ENCODE assay signal across 12 cellular contexts in genomic region chr1:205287076-205287475, GRCh38. TPM values are rescaled to one million over a fixed set of nuclear protein-coding genes. Genes with fewer than 3 reads are reported as not detected.
DNase-seq lines count a peak whose midpoint lies in the region; FAIRE-seq and TF ChIP-seq lines count a peak whose summit lies in the region.
"Had no signal": no experiment of that assay in that cellular context is flagged by ENCODE, and none has a peak within 500 bp of the region (broad histone marks: within the 10 kb centered on the region; RNA-seq: fewer than 3 reads in every experiment).

No MANE protein-coding gene starts in this region.

- H3K4ac ChIP-seq in trophoblast cell (ENCODE audit: low read depth, low read length) = peak overlapping the region; percentile 56

- peak overlapping the region; percentile 78 for H3K14ac ChIP-seq in trophoblast cell (ENCODE audit: low read length)

- H4K12ac ChIP-seq in trophoblast cell (ENCODE audit: low read depth, low read length) = no peak overlapping the region

- H3K36me3 ChIP-seq in trophoblast cell (ENCODE audit: control insufficient read depth in 1 of 2, insufficient read depth in 2 of 2, low read length in 2 of 2) (no peaks in the 10 kb centered on the region), kidney (ENCODE audit: control insufficient read depth in 1 of 2, insufficient read depth in 2 of 2, low read length in 2 of 2) (no peaks in the 10 kb centered on the region)
- H3K36me3 ChIP-seq: prostate gland had no signal

- H3K9ac ChIP-seq in trophoblast cell (ENCODE audit: low read length) (no peak overlapping the region), kidney (ENCODE audit: low read length in 2 of 2) (peak overlapping the region in 1 of 2 donors; percentile 77)

- no peaks in the 10 kb centered on the region for H3K27me3 ChIP-seq in dorsolateral prefrontal cortex
- no peaks in the 10 kb centered on the region for H3K27me3 ChIP-seq in trophoblast cell (ENCODE audit: insufficient read depth, low read length)

- H4K8ac ChIP-seq in trophoblast cell (ENCODE audit: low read depth, low read length) = peak overlapping the region; percentile 69

- peak overlapping the region; percentile 94 for H4K91ac ChIP-seq in trophoblast cell (ENCODE audit: low read depth, low read length)

- peak overlapping the region; percentile 70 for H2BK5ac ChIP-seq in trophoblast cell (ENCODE audit: low read depth, low read length, poor library complexity)

- no peak overlapping the region for H3K4me2 ChIP-seq in trophoblast cell (ENCODE audit: low read length)

- peak overlapping the region; percentile 79 for H3K18ac ChIP-seq in trophoblast cell (ENCODE audit: low read length)

- H3K27ac ChIP-seq in dorsolateral prefrontal cortex (peak overlapping the region in 30 of 59 donors; percentile 2 to 94 (median 46)), trophoblast cell (ENCODE audit: low read depth, low read length) (no peak overlapping the region), kidney (ENCODE audit: low read depth in 2 of 2, low read length in 2 of 2) (no peak overlapping the region)

- DNase-seq in EH (ENCODE audit: low read depth) (peak; percentile 47), NAMALWA (ENCODE audit: low spot score) (peak; percentile 39), dorsolateral prefrontal cortex (no peak), trophoblast cell (no peak), kidney (no peak), retina (no peak)
- no peak for DNase-seq in stimulated activated CD8-positive, alpha-beta memory T cell treated with anti-CD3 and anti-CD28 coated beads, Interleukin-4, amount 100 ng/mL, for 48 hours
- no peak for DNase-seq in stimulated activated CD4-positive, alpha-beta T cell treated with anti-CD3 and anti-CD28 coated beads, Interleukin-4, amount 100 ng/mL, for 1 hour
- DNase-seq: aorta, NCI-H1694 treated with DMSO at 0.1 percent for 48 hours had no signal

- no peak for FAIRE-seq in kidney (lab: Jason Lieb, UNC)
- FAIRE-seq: D721Med had no signal

- H2AFZ ChIP-seq in trophoblast cell (ENCODE audit: insufficient read depth, low read length, poor library complexity) = no peak overlapping the region

- peak overlapping the region; percentile 86 for H2AK5ac ChIP-seq in trophoblast cell (ENCODE audit: low read length)

- peak overlapping the region; percentile 90 for H2BK12ac ChIP-seq in trophoblast cell (ENCODE audit: low read length)

- intact Hi-C loops in dorsolateral prefrontal cortex (cut with DNase I) = loop anchor here in 1 of 2 donors (5.0 kb wide), 1 partner anchor 35 kb away; the partner anchor contains the start of gene NUAK2
- intact Hi-C loops in kidney (cut with DNase I) = no loop called here

- no peak overlapping the region for H3K23ac ChIP-seq in trophoblast cell (ENCODE audit: low read length)

- WGBS in trophoblast cell (ENCODE audit: extremely low coverage, insufficient coverage, insufficient read length) = no CpG with 5 or more reads among the region's 3 CpGs

- H3K4me1 ChIP-seq in trophoblast cell (ENCODE audit: control insufficient read depth in 1 of 2, insufficient read depth in 2 of 2, low read length in 2 of 2) (peaks cover 44 to 52% of the 10 kb centered on the region in 2 experiments), kidney (ENCODE audit: control insufficient read depth in 1 of 2, insufficient read depth in 1 of 2, low read depth in 1 of 2, low read length in 2 of 2) (peaks cover 34 to 37% of the 10 kb centered on the region in 2 donors)
- H3K4me1 ChIP-seq: prostate gland had no signal

- peaks cover 17% of the 10 kb centered on the region for H3K79me2 ChIP-seq in trophoblast cell (ENCODE audit: control insufficient read depth, insufficient read depth, low read length, poor library complexity)

- TF ChIP-seq CTCF in dorsolateral prefrontal cortex (IDR thresholded peaks at IDR 0.05 in 54 of 56, conservative IDR thresholded peaks at IDR 0.05 in 2 of 56; ENCODE audit: low read depth in 1 of 56, partially characterized antibody in 56 of 56) (no peak), kidney (IDR thresholded peaks at IDR 0.05; ENCODE audit: borderline replicate concordance, extremely low read depth, insufficient read depth) (no peak)

- peak overlapping the region; percentile 73 for H2BK120ac ChIP-seq in trophoblast cell (ENCODE audit: insufficient read depth, low read length, poor library complexity)

- H3K9me3 ChIP-seq in trophoblast cell (ENCODE audit: insufficient read depth, low read depth, low read length) (no peaks in the 10 kb centered on the region), kidney (ENCODE audit: control insufficient read depth in 1 of 2, low read length in 2 of 2) (no peaks in the 10 kb centered on the region)
- H3K9me3 ChIP-seq: prostate gland had no signal

- H3K4me3 ChIP-seq in dorsolateral prefrontal cortex (no peak overlapping the region), trophoblast cell (ENCODE audit: low read depth, low read length) (no peak overlapping the region), kidney (ENCODE audit: low read length in 2 of 2) (no peak overlapping the region)
- H3K4me3 ChIP-seq: prostate gland had no signal

- peaks cover 53% of the 10 kb centered on the region for H3K79me1 ChIP-seq in trophoblast cell (ENCODE audit: low read length)

RNA-seq across cellular contexts. Expression of gene NUAK2, which starts 34.5 kb away (rescaled TPM):
- 1 to 10 TPM in 102 of 120 experiments, under 1 TPM in 18; 0.55 to 5.2 (median 1.7) TPM for total RNA-seq in dorsolateral prefrontal cortex
- 20.4 and 22.1 TPM in 2 replicates for polyA plus RNA-seq in trophoblast cell (2013)
- 19.4 TPM for total RNA-seq in kidney
- 15.1 TPM for polyA plus RNA-seq in kidney (ENCODE audit: insufficient read depth, low read depth, low replicate concordance)

RNA-seq across cellular contexts. Expression of gene TMCC2, which starts 59.3 kb away (rescaled TPM):
- total RNA-seq in dorsolateral prefrontal cortex = 100 to 1,000 TPM in 42 of 120 experiments, 10 to 100 TPM in 78; 52.9 to 143 (median 93.9) TPM
- 2.3 and 2.4 TPM in 2 replicates for polyA plus RNA-seq in trophoblast cell (2013)
- 1.3 TPM for total RNA-seq in kidney
- 3.5 TPM for polyA plus RNA-seq in kidney (ENCODE audit: insufficient read depth, low read depth, low replicate concordance)

Comparison
In these comparisons a context has a peak if more than half of its experiments do, and no peak if none do; other contexts are left out.
1. DNase-seq: peak in EH (single experiment) and NAMALWA (single experiment); none in dorsolateral prefrontal cortex (0 of 10), trophoblast cell (0 of 2), kidney (single experiment), stimulated activated CD8-positive, alpha-beta memory T cell treated with anti-CD3 and anti-CD28 coated beads, Interleukin-4, amount 100 ng/mL, for 48 hours (single experiment), stimulated activated CD4-positive, alpha-beta T cell treated with anti-CD3 and anti-CD28 coated beads, Interleukin-4, amount 100 ng/mL, for 1 hour (single experiment) and retina (single experiment).
2. H3K27ac ChIP-seq: peak in dorsolateral prefrontal cortex (30 of 59); none in trophoblast cell (single experiment) and kidney (0 of 2).
3. RNA of gene TMCC2, which starts 59.3 kb away (total RNA-seq): 52.9 to 143 TPM in dorsolateral prefrontal cortex; 1.3 TPM in kidney (single experiment); every median in the first group is over 10 times any median in the second.